18 cellular contexts compared by ENCODE assay signal in genomic region chr3:13407926-13408325, GRCh38. TPM values are rescaled to one million over a fixed set of nuclear protein-coding genes. Genes with fewer than 3 reads are reported as not detected.
"Had no signal": no experiment of that assay in that cellular context is flagged by ENCODE, and none has a peak within 500 bp of the region (broad histone marks: within the 10 kb centered on the region; RNA-seq: fewer than 3 reads in every experiment).

No MANE protein-coding gene starts in this region.

- H3K27ac Mint-ChIP-seq: activated B cell treated with CpG ODN at 0.5 μM for 24 hours; activated CD4-positive, alpha-beta memory T cell treated with anti-CD3 and anti-CD28 coated beads for 36 hours; activated naive CD8-positive, alpha-beta T cell; stimulated activated naive CD8-positive, alpha-beta T cell treated with anti-CD3 and anti-CD28 coated beads, Interleukin-15, Interleukin-2, amounts not matched to agents 100 ng/mL and 50 ng/mL, for 24 hours had no signal

- H3K27ac ChIP-seq: body of pancreas, left ventricle myocardium inferior, prostate gland, right atrium auricular region, tibial nerve had no signal

- H3K4me1 ChIP-seq: body of pancreas, left ventricle myocardium inferior, prostate gland, right atrium auricular region, tibial nerve had no signal

- H3K4me3 ChIP-seq: body of pancreas, left ventricle myocardium inferior, prostate gland, right atrium auricular region, tibial nerve had no signal

- H3K36me3 ChIP-seq: left ventricle myocardium inferior, prostate gland, right atrium auricular region, tibial nerve had no signal

- DNase-seq: activated B cell treated with CpG ODN at 0.5 μM for 24 hours; activated CD4-positive, alpha-beta memory T cell treated with anti-CD3 and anti-CD28 coated beads for 36 hours; activated CD4-positive, alpha-beta T cell treated with anti-CD3 and anti-CD28 coated beads for 4 hours; activated effector memory CD4-positive, alpha-beta T cell treated with Interleukin-2 at 50 U/mL for 16 hours; activated T-cell treated with anti-CD3 and anti-CD28 coated beads, Interleukin-2, amount 50 U/mL, for 24 hours; body of pancreas; foreskin melanocyte; kidney glomerular epithelial cell; left ventricle myocardium inferior; mammary epithelial cell; stimulated activated CD4-positive, alpha-beta T cell treated with anti-CD3 and anti-CD28 coated beads, Interleukin-2, amount 100 ng/mL, for 24 hours had no signal

- H3K9me3 ChIP-seq: body of pancreas, prostate gland had no signal

- H3K9me3 Mint-ChIP-seq: stimulated activated naive CD8-positive, alpha-beta T cell treated with anti-CD3 and anti-CD28 coated beads, Interleukin-15, Interleukin-2, amounts not matched to agents 100 ng/mL and 50 ng/mL, for 24 hours had no signal

- H3K27me3 Mint-ChIP-seq: activated B cell treated with CpG ODN at 0.5 μM for 24 hours; activated CD4-positive, alpha-beta memory T cell treated with anti-CD3 and anti-CD28 coated beads for 36 hours; activated naive CD8-positive, alpha-beta T cell; activated T-cell treated with anti-CD3 and anti-CD28 coated beads, Interleukin-2, amount 50 U/mL, for 24 hours; stimulated activated naive CD8-positive, alpha-beta T cell treated with anti-CD3 and anti-CD28 coated beads, Interleukin-15, Interleukin-2, amounts not matched to agents 100 ng/mL and 50 ng/mL, for 24 hours had no signal

- ATAC-seq: body of pancreas had no signal

- H3K4me3 Mint-ChIP-seq: activated B cell treated with CpG ODN at 0.5 μM for 24 hours; activated CD4-positive, alpha-beta memory T cell treated with anti-CD3 and anti-CD28 coated beads for 36 hours; activated naive CD8-positive, alpha-beta T cell; activated T-cell treated with anti-CD3 and anti-CD28 coated beads, Interleukin-2, amount 50 U/mL, for 24 hours; stimulated activated naive CD8-positive, alpha-beta T cell treated with anti-CD3 and anti-CD28 coated beads, Interleukin-15, Interleukin-2, amounts not matched to agents 100 ng/mL and 50 ng/mL, for 24 hours; T-helper 2 cell treated with Interferon-gamma antibody and Interleukin-4, amounts not matched to agents 5 μg/mL and 100 μg/mL, for 36 hours had no signal

- H3K27me3 ChIP-seq: body of pancreas, right atrium auricular region, tibial nerve had no signal

RNA-seq across cellular contexts. Expression of gene NUP210, which starts 12.2 kb away (rescaled TPM):
- total RNA-seq: myocyte had no signal
